Comparison of ENCODE assay signal across 26 cellular contexts in genomic region chr15:63296195-63296594, GRCh38. TPM values are rescaled to one million over a fixed set of nuclear protein-coding genes. Genes with fewer than 3 reads are reported as not detected.
DNase-seq lines count a peak whose midpoint lies in the region; ATAC-seq, FAIRE-seq and TF ChIP-seq lines count a peak whose summit lies in the region.
"Had no signal": no experiment of that assay in that cellular context is flagged by ENCODE, and none has a peak within 500 bp of the region (broad histone marks: within the 10 kb centered on the region; RNA-seq: fewer than 3 reads in every experiment).

No MANE protein-coding gene starts in this region.

- no peaks in the 10 kb centered on the region for H3K27me3 ChIP-seq in pancreas
- H3K27me3 ChIP-seq: SJSA1 had no signal

- no peak for FAIRE-seq in pancreas (lab: Jason Lieb, UNC)
- FAIRE-seq: D721Med, GM12891 had no signal

- H3K4me3 ChIP-seq in pancreas, result no peak overlapping the region
- H3K4me3 ChIP-seq: prostate gland, SJSA1 had no signal

- H3K4me1 ChIP-seq in pancreas, result no peaks in the 10 kb centered on the region
- H3K4me1 ChIP-seq: prostate gland had no signal

- intact Hi-C loops in pancreas (cut with DNase I), result loop anchor here in 2 of 3 donors (5.0 to 10.0 kb wide), 2 partner anchors 111 to 119 kb away; no protein-coding TSS in a partner anchor

- H3K4me1 Mint-ChIP-seq in endothelial cell (ENCODE audit: unreplicated experiment), result peaks cover 10% of the 10 kb centered on the region

- peaks cover 4% of the 10 kb centered on the region for H3K36me3 Mint-ChIP-seq in endothelial cell (ENCODE audit: low read depth, unreplicated experiment)

- no peak overlapping the region for H3K27ac Mint-ChIP-seq in endothelial cell (ENCODE audit: unreplicated experiment)
- H3K27ac Mint-ChIP-seq: B cell; T-helper 2 cell treated with Interferon-gamma antibody and Interleukin-4, amounts not matched to agents 5 μg/mL and 100 μg/mL, for 36 hours had no signal

- peaks cover 1% of the 10 kb centered on the region for H3K27me3 Mint-ChIP-seq in endothelial cell (ENCODE audit: unreplicated experiment)
- H3K27me3 Mint-ChIP-seq: B cell had no signal

- no peaks in the 10 kb centered on the region for H3K9me3 ChIP-seq in pancreas
- H3K9me3 ChIP-seq: prostate gland, SJSA1 had no signal

- no peak overlapping the region for H3K27ac ChIP-seq in pancreas
- H3K27ac ChIP-seq: HL-60, prostate gland, SJSA1 had no signal

- H3K9me3 Mint-ChIP-seq in endothelial cell (ENCODE audit: unreplicated experiment), result no peaks in the 10 kb centered on the region
- H3K9me3 Mint-ChIP-seq: nephron; T-helper 2 cell treated with Interferon-gamma antibody and Interleukin-4, amounts not matched to agents 5 μg/mL and 100 μg/mL, for 36 hours had no signal

- no peaks in the 10 kb centered on the region for H3K36me3 ChIP-seq in pancreas
- H3K36me3 ChIP-seq: prostate gland had no signal

- H3K4me3 Mint-ChIP-seq in endothelial cell (ENCODE audit: unreplicated experiment), result peak overlapping the region; percentile 22
- H3K4me3 Mint-ChIP-seq: B cell; nephron; T-helper 2 cell treated with Interferon-gamma antibody and Interleukin-4, amounts not matched to agents 5 μg/mL and 100 μg/mL, for 36 hours had no signal

- 39 to 46% methylated on average over 6 of the region's 6 CpGs for WGBS in pancreas, 2 donors

- ATAC-seq in pancreas, result peak in 3 of 4 donors; percentile 23 to 64 (median 39)
- no peak for ATAC-seq in GM19023 (IDR thresholded peaks at IDR 0.05; ENCODE audit: unreplicated experiment)

- DNase-seq in NCI-H2196 (lab: John Stamatoyannopoulos, UW; ENCODE audit: unreplicated experiment) (peak; percentile 11), NCI-H2196 treated with DMSO at 0.1 percent for 48 hours (lab: John Stamatoyannopoulos, UW; ENCODE audit: unreplicated experiment) (no peak), NCI-H510A treated with DMSO at 0.1 percent for 48 hours (lab: John Stamatoyannopoulos, UW) (peak; percentile 20), endothelial cell (ENCODE audit: low spot score) (no peak), pancreas (peak in 1 of 6 donors; percentile 7), NK-92 (lab: John Stamatoyannopoulos, UW; ENCODE audit: unreplicated experiment) (no peak)
- no peak for DNase-seq in stimulated activated CD4-positive, alpha-beta T cell treated with anti-CD3 and anti-CD28 coated beads, Interleukin-12 subunit alpha, Interleukin-12 subunit beta, amount 100 ng/mL, for 4 hours
- DNase-seq: 8988T; activated CD4-positive, CD25-positive, alpha-beta regulatory T cell treated with anti-CD3 and anti-CD28 coated beads, Interleukin-2, amount 50 U/mL, for 72 hours; activated effector memory CD4-positive, alpha-beta T cell treated with anti-CD3 and anti-CD28 coated beads, Interleukin-2, amount 50 U/mL, for 16 hours; amygdala; cerebellar nuclear complex; GDM1; head of caudate nucleus; mammary epithelial cell; MV-4-11; NCI-H2171 treated with DMSO at 0.1 percent for 48 hours had no signal

- TF ChIP-seq CTCF in endothelial cell (IDR thresholded peaks at IDR 0.05; ENCODE audit: unreplicated experiment) (no peak), pancreas (IDR thresholded peaks at IDR 0.05) (no peak)

RNA-seq across cellular contexts. Expression of gene APH1B, which starts 18.8 kb away (rescaled TPM):
- total RNA-seq in endothelial cell (ENCODE audit: unreplicated experiment) (26.3 TPM), pancreas (10 to 100 TPM in 1 of 6 donors, 1 to 10 TPM in 5; 3.2 to 10.7 (median 5.8) TPM)
- polyA plus RNA-seq in pancreas, result 10 to 100 TPM in 1 of 2 donors, 1 to 10 TPM in 1; 3.1 to 11.7 TPM

Comparison
In these comparisons a context has a peak if more than half of its experiments do, and no peak if none do; other contexts are left out.
1. DNase-seq: peak in NCI-H2196 (single experiment) and NCI-H510A treated with DMSO at 0.1 percent for 48 hours (single experiment); none in NCI-H2196 treated with DMSO at 0.1 percent for 48 hours (single experiment), endothelial cell (single experiment), NK-92 (single experiment) and stimulated activated CD4-positive, alpha-beta T cell treated with anti-CD3 and anti-CD28 coated beads, Interleukin-12 subunit alpha, Interleukin-12 subunit beta, amount 100 ng/mL, for 4 hours (single experiment).